In the genomic region with DNA sequence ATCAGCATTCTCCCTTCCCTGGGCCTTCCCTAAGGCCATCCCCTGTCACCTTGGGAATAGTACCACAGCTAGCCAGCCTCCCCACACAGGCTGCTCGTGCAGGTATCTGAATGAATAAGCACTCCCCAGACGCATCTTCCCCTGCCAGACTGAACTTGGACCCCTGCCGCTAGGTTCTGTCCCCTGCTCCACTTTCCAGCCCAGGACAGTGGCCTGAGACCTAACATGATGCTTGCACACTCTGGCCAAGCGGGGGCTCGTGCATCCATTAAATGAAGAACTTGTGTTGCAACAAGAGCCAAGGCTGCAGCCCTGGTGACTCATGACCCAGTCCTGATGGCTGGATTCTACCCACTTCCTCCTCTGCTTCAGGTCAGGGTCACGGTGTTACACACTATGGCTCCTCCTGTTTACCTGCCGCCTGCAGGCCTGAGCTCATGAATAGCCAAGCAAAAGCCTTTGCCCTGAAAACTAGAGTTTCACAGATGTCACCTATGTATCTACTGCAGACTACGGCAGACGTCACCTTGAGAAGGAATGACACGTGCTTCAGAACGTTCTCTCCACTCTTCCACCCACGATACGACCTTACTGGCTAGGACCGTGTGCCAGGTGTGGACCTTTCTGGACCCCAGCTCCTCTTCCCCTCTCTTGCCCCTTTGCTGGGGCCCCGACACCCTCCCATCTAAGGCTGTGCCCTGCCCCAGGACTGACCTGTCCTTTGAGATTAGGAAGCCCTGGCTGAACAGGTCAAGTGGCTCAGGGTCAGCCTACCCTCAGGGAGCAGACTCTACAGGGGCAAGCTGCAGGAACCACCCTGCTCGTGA, we compare ENCODE assay signal across 8 cellular contexts. TPM values are rescaled to one million over a fixed set of nuclear protein-coding genes. Genes with fewer than 3 reads are reported as not detected.
DNase-seq lines count a peak whose midpoint lies in the region; ATAC-seq, FAIRE-seq and TF ChIP-seq lines count a peak whose summit lies in the region.

No MANE protein-coding gene starts in this region.

- H3K4me3 ChIP-seq in fibroblast of mammary gland (ENCODE audit: control insufficient read depth, low read depth, low read length) (no peak overlapping the region), skeletal muscle cell (ENCODE audit: low read depth, low read length) (no peak overlapping the region)

- no peak for TF ChIP-seq POLR2A in GM12891 (IDR thresholded peaks at IDR 0.05; ENCODE audit: low read depth, low read length)

- TF ChIP-seq CTCF in fibroblast of mammary gland (conservative IDR thresholded peaks at IDR 0.05; ENCODE audit: control insufficient read depth, insufficient read depth, low read depth, low read length), result no peak

- ATAC-seq in HG02759 (IDR thresholded peaks at IDR 0.05; ENCODE audit: unreplicated experiment) (peak; percentile 70), GM19467 (IDR thresholded peaks at IDR 0.05; ENCODE audit: unreplicated experiment) (no peak)

- no peak for DNase-seq in GM12891 (ENCODE audit: insufficient read length, low spot score)
- peak; percentile 72 for DNase-seq in RCC 7860 (ENCODE audit: low spot score)
- peak; percentile 86 for DNase-seq in fibroblast of mammary gland (ENCODE audit: low read depth)
- DNase-seq in skeletal muscle cell (ENCODE audit: low read depth), result peak; percentile 35
- DNase-seq in T-helper 9 cell, result no peak
- no peak for DNase-seq in NCI-H748 (lab: John Stamatoyannopoulos, UW; ENCODE audit: unreplicated experiment)

- peak; percentile 82 for FAIRE-seq in GM12891 (lab: Jason Lieb, UNC)
- peak; percentile 67 for FAIRE-seq in RCC 7860 (lab: Jason Lieb, UNC)

TF ChIP-seq in GM12891, 5 proteins besides CTCF, POLR2A, EP300 and RAD21:
- TF ChIP-seq PAX5 (IDR thresholded peaks at IDR 0.05; ENCODE audit: insufficient read depth, low read length, severe bottlenecking) (no peak), SPI1 (IDR thresholded peaks at IDR 0.05; ENCODE audit: low read depth, low read length) (peak; percentile 84)

RNA-seq across cellular contexts. Expression of a gene that starts 6.5 kb away (rescaled TPM):
- polyA plus RNA-seq in GM12891 (2012; ENCODE audit: low read depth, missing spikeins), result 6.8 TPM

RNA-seq across cellular contexts. Expression of a gene that starts 24.7 kb away (rescaled TPM):
- 11.8 TPM for polyA plus RNA-seq in GM12891 (2012; ENCODE audit: low read depth, missing spikeins)

Comparison
In these comparisons a context has a peak if more than half of its experiments do, and no peak if none do; other contexts are left out.
1. DNase-seq: peak in RCC 7860 (single experiment), fibroblast of mammary gland (single experiment) and skeletal muscle cell (single experiment); none in GM12891 (single experiment), T-helper 9 cell (single experiment) and NCI-H748 (single experiment).